ENCODE assay signal across 9 cellular contexts in the genomic region with DNA sequence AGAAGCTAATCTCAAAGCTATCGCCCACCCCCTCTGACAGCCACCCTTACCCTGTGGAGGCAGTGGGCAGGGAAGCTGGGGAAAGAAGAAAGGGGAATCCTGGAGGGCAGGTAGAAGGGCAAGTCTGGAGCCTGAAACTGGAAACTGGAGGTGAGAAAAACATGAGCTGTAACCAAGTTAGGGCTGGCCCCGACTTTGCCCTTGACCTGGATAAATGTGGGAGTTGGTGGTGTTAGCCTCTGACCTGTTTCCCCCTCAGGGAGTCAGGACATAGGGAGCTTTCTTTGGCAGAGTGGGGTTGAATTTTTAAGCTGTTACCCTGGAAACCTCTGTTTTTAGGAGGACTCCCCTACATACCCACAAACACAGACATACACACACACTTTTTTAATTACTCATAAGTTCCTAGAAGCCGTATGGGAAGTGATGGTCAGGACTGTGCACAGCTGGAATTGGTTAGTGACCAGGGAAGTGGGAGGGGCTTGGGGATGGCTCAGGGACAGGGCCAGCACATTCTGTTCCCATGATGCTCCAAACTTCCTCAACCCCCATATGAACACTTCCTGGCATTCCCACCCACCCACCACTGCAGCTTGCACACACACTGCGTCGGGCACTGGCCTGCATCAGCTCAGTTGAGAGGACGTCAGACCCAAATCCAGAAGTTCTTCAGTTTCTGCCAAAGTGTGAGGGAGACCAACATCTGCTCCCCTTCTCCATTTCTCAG. TPM values are rescaled to one million over a fixed set of nuclear protein-coding genes. Genes with fewer than 3 reads are reported as not detected.
DNase-seq lines count a peak whose midpoint lies in the region; ATAC-seq, FAIRE-seq and TF ChIP-seq lines count a peak whose summit lies in the region.
"Had no signal": no experiment of that assay in that cellular context is flagged by ENCODE, and none has a peak within 500 bp of the region (broad histone marks: within the 10 kb centered on the region; RNA-seq: fewer than 3 reads in every experiment).

No MANE protein-coding gene starts in this region.

- peaks cover 0 to 6% of the 10 kb centered on the region in 2 donors for H3K4me1 ChIP-seq in kidney (ENCODE audit: control insufficient read depth in 1 of 2, insufficient read depth in 1 of 2, low read depth in 1 of 2, low read length in 2 of 2)
- peaks cover 0 to 40% (median 11%) of the 10 kb centered on the region in 6 donors for H3K4me1 ChIP-seq in spleen

- no peak for FAIRE-seq in kidney (lab: Jason Lieb, UNC)
- FAIRE-seq: G401.6 had no signal

- H3K9me3 ChIP-seq in kidney (ENCODE audit: control insufficient read depth in 1 of 2, low read length in 2 of 2) (no peaks in the 10 kb centered on the region), spleen (no peaks in the 10 kb centered on the region)

- 35 to 40% (median 37%) methylated on average over 5 to 6 of the region's 6 CpGs for WGBS in spleen, 5 donors

- TF ChIP-seq POLR2A in spleen (IDR thresholded peaks at IDR 0.05), result peak in 1 of 3 donors; percentile 12

- peak overlapping the region; percentile 51 to 90 for H3K27ac ChIP-seq in kidney (ENCODE audit: low read depth in 2 of 2, low read length in 2 of 2)
- peak overlapping the region; percentile 68 to 91 (median 86) for H3K27ac ChIP-seq in spleen

- peaks cover 0 to 6% (median 0%) of the 10 kb centered on the region in 5 donors for H3K27me3 Mint-ChIP-seq in naive thymus-derived CD8-positive, alpha-beta T cell

- ATAC-seq in naive thymus-derived CD8-positive, alpha-beta T cell, result no peak

- H3K9me3 Mint-ChIP-seq in naive thymus-derived CD8-positive, alpha-beta T cell, result no peaks in the 10 kb centered on the region

- no peak overlapping the region for H3K4me3 Mint-ChIP-seq in naive thymus-derived CD8-positive, alpha-beta T cell

- H3K27me3 ChIP-seq in spleen (replicated peaks in 1 of 7), result peaks cover 0 to 4% (median 0%) of the 10 kb centered on the region in 7 donors

- in situ Hi-C loops in astrocyte of the spinal cord (cut with HindIII; ENCODE audit: low sequenced_read_pairs), result no loop called here

- intact Hi-C loops in kidney (cut with DNase I) (no loop called here), spleen (cut with DNase I; ENCODE audit: low total_unique reads) (no loop called here)

- peak; percentile 39 for DNase-seq in activated effector memory CD4-positive, alpha-beta T cell treated with anti-CD3 and anti-CD28 coated beads, Interleukin-2, amount 50 U/mL, for 16 hours
- no peak for DNase-seq in activated effector memory CD4-positive, alpha-beta T cell treated with Interleukin-2 at 50 U/mL for 16 hours
- DNase-seq in astrocyte of the spinal cord (ENCODE audit: low read depth, low spot score) (peak; percentile 99), kidney (peak; percentile 95), spleen (peak; percentile 82), NCI-H2171 (lab: John Stamatoyannopoulos, UW) (no peak), activated gamma-delta T cell treated with Interleukin-2 at 50 U/mL for 16 hours (no peak)
- no peak for DNase-seq in naive thymus-derived CD8-positive, alpha-beta T cell

- peak overlapping the region in 1 of 10 donors; percentile 81 for H3K27ac Mint-ChIP-seq in naive thymus-derived CD8-positive, alpha-beta T cell

- H3K9ac ChIP-seq in kidney (ENCODE audit: low read length in 2 of 2), result peak overlapping the region in 1 of 2 donors; percentile 40

- H3K4me3 ChIP-seq in astrocyte of the spinal cord (ENCODE audit: low read depth, low read length) (no peak overlapping the region), kidney (ENCODE audit: low read length in 2 of 2) (no peak overlapping the region), spleen (peak overlapping the region in 1 of 8 donors; percentile 11)

- H3K36me3 ChIP-seq in kidney (ENCODE audit: control insufficient read depth in 1 of 2, insufficient read depth in 2 of 2, low read length in 2 of 2), result no peaks in the 10 kb centered on the region
- H3K36me3 ChIP-seq in spleen, result no peaks in the 10 kb centered on the region

- POLR2A ChIA-PET in naive thymus-derived CD8-positive, alpha-beta T cell (lab: Charles Lee), result interaction anchor here (0.7 to 1.2 kb wide), 3 partner anchors 11 to 1250 kb away, joined by 3 to 6 read pairs (median 3); a partner anchor contains a TSS

- no peaks in the 10 kb centered on the region for H3K4me1 Mint-ChIP-seq in naive thymus-derived CD8-positive, alpha-beta T cell

- no peaks in the 10 kb centered on the region for H3K36me3 Mint-ChIP-seq in naive thymus-derived CD8-positive, alpha-beta T cell

- TF ChIP-seq CTCF in astrocyte of the spinal cord (IDR thresholded peaks at IDR 0.05; ENCODE audit: low read depth, low read length), result no peak
- TF ChIP-seq CTCF in kidney (IDR thresholded peaks at IDR 0.05; ENCODE audit: borderline replicate concordance, extremely low read depth, insufficient read depth), result no peak
- no peak for TF ChIP-seq CTCF in spleen (IDR thresholded peaks at IDR 0.05 in 8 of 11, conservative IDR thresholded peaks at IDR 0.05 in 3 of 11)

RNA-seq across cellular contexts. Expression of a gene that starts 5.0 kb away (rescaled TPM):
- 8.8 TPM for total RNA-seq in kidney
- polyA plus RNA-seq in kidney (ENCODE audit: insufficient read depth, low read depth, low replicate concordance), result 2.0 TPM
- 100 to 1,000 TPM in 1 of 7 donors, 10 to 100 TPM in 6; 28.1 to 100 (median 72.2) TPM for total RNA-seq in spleen
- 10 to 100 TPM in 2 of 3 donors, 1 to 10 TPM in 1; 7.9 to 13.7 (median 10.5) TPM for polyA plus RNA-seq in spleen
- total RNA-seq in naive thymus-derived CD8-positive, alpha-beta T cell, result under 1 TPM in 1 of 2 experiments, not detected in 1; 0.55 TPM
- not detected for polyA plus RNA-seq in naive thymus-derived CD8-positive, alpha-beta T cell

RNA-seq across cellular contexts. Expression of a gene that starts 18.4 kb away (rescaled TPM):
- 37.9 TPM for total RNA-seq in kidney
- polyA plus RNA-seq in kidney (ENCODE audit: insufficient read depth, low read depth, low replicate concordance), result 18.9 TPM
- total RNA-seq in spleen, result 10 to 100 TPM; 28.2 to 45.0 (median 36.9) TPM
- polyA plus RNA-seq in spleen, result 10 to 100 TPM; 10.6 to 23.3 (median 13.5) TPM
- total RNA-seq in naive thymus-derived CD8-positive, alpha-beta T cell, result 10 to 100 TPM; 34.7 to 35.0 TPM
- 10 to 100 TPM; 31.0 to 39.6 (median 35.5) TPM for polyA plus RNA-seq in naive thymus-derived CD8-positive, alpha-beta T cell

RNA-seq across cellular contexts. Expression of a gene that starts 29.9 kb away (rescaled TPM):
- total RNA-seq in kidney (51.2 TPM), spleen (10 to 100 TPM; 18.8 to 34.6 (median 27.9) TPM)
- polyA plus RNA-seq in kidney (ENCODE audit: insufficient read depth, low read depth, low replicate concordance) (75.9 TPM), spleen (10 to 100 TPM; 21.7 to 28.9 (median 28.1) TPM)
- 10 to 100 TPM; 43.2 to 46.8 TPM for total RNA-seq in naive thymus-derived CD8-positive, alpha-beta T cell
- 10 to 100 TPM; 71.6 to 92.5 (median 90.3) TPM for polyA plus RNA-seq in naive thymus-derived CD8-positive, alpha-beta T cell

RNA-seq across cellular contexts. Expression of a gene that starts 30.2 kb away (rescaled TPM):
- 51.1 TPM for total RNA-seq in kidney
- 109 TPM for polyA plus RNA-seq in kidney (ENCODE audit: insufficient read depth, low read depth, low replicate concordance)
- total RNA-seq in spleen, result 10 to 100 TPM; 40.0 to 74.1 (median 46.3) TPM
- 10 to 100 TPM; 72.4 to 97.6 (median 78.4) TPM for polyA plus RNA-seq in spleen
- total RNA-seq in naive thymus-derived CD8-positive, alpha-beta T cell, result 10 to 100 TPM; 43.6 to 43.9 TPM
- polyA plus RNA-seq in naive thymus-derived CD8-positive, alpha-beta T cell, result 100 to 1,000 TPM in 1 of 3 donors, 10 to 100 TPM in 2; 93.6 to 104 (median 94.0) TPM

Comparison
In these comparisons a context has a peak if more than half of its experiments do, and no peak if none do; other contexts are left out.
1. DNase-seq: peak in activated effector memory CD4-positive, alpha-beta T cell treated with anti-CD3 and anti-CD28 coated beads, Interleukin-2, amount 50 U/mL, for 16 hours (single experiment), astrocyte of the spinal cord (single experiment), kidney (single experiment) and spleen (single experiment); none in activated effector memory CD4-positive, alpha-beta T cell treated with Interleukin-2 at 50 U/mL for 16 hours (single experiment), NCI-H2171 (single experiment), naive thymus-derived CD8-positive, alpha-beta T cell (0 of 10) and activated gamma-delta T cell treated with Interleukin-2 at 50 U/mL for 16 hours (single experiment).